33 cellular contexts compared by ENCODE assay signal in the genomic region with DNA sequence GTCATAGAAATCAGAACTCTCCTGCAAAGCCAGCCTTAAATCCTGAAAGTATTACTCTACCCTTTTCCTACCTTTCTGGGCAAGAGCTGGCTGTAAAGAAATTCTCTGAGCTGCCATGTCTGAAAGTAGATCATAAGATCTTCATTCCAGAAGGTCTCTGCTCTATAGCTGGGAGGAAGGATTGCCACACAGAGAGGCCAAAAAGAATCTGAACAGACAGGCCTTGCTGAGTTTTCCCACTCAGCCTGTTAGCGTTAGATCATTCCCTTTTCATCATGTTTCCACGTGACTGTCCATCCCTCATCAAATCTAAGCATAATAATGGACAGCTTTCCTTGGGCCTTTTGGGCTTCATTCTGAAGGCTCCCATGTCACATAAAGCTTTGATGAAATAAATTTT.
"Had no signal": no experiment of that assay in that cellular context is flagged by ENCODE, and none has a peak within 500 bp of the region (broad histone marks: within the 10 kb centered on the region; RNA-seq: fewer than 3 reads in every experiment).

No MANE protein-coding gene starts in this region.

- H3K9me3 ChIP-seq: ascending aorta, MG63, SJSA1, SK-N-SH had no signal

- FAIRE-seq: TTC549 had no signal

- H3K9me2 ChIP-seq: SK-N-SH had no signal

- H3K4me3 ChIP-seq: ascending aorta, MG63, SJSA1 had no signal

- H3K4me1 Mint-ChIP-seq: activated CD4-positive, alpha-beta T cell treated with anti-CD3 and anti-CD28 coated beads for 36 hours; activated CD4-positive, alpha-beta T cell treated with anti-CD3 and anti-CD28 coated beads, Interleukin-2, amount 10 ng/mL, durations not matched to agents 7 days and 5 days; activated naive CD4-positive, alpha-beta T cell treated with anti-CD3 and anti-CD28 coated beads, Interleukin-2, amount 10 ng/mL, durations not matched to agents 7 days and 5 days; activated naive CD8-positive, alpha-beta T cell treated with anti-CD3 and anti-CD28 coated beads, Interleukin-2, amount 50 U/mL, for 24 hours had no signal

- H3K4me2 ChIP-seq: SK-N-SH had no signal

- DNase-seq: activated CD4-positive, alpha-beta T cell treated with anti-CD3 and anti-CD28 coated beads for 36 hours; activated CD4-positive, alpha-beta T cell treated with anti-CD3 and anti-CD28 coated beads, Interleukin-2, amount 10 ng/mL, durations not matched to agents 7 days and 5 days; activated CD4-positive, alpha-beta T cell treated with anti-CD3 and anti-CD28 coated beads, Interleukin-2, amount 50 U/mL, for 48 hours; activated CD8-positive, alpha-beta memory T cell treated with anti-CD3 and anti-CD28 coated beads, Interleukin-2, amount 50 U/mL, for 4 hours; activated effector memory CD4-positive, alpha-beta T cell treated with Interleukin-2 at 50 U/mL for 16 hours; activated naive CD4-positive, alpha-beta T cell treated with anti-CD3 and anti-CD28 coated beads, Interleukin-2, amount 10 ng/mL, durations not matched to agents 7 days and 5 days; activated naive CD8-positive, alpha-beta T cell treated with anti-CD3 and anti-CD28 coated beads, Interleukin-2, amount 50 U/mL, for 24 hours; activated T-cell treated with anti-CD3 and anti-CD28 coated beads for 4 hours; activated T-cell treated with anti-CD3 and anti-CD28 coated beads, Interleukin-2, amount 50 U/mL, for 4 hours; amniotic stem cell; Kasumi-1; KG1; MG63; NCI-H1048; NCI-H1105 treated with DMSO at 0.1 percent for 48 hours; NCI-H1436; NCI-H1694; NCI-H1930; NCI-H345; NCI-H526; NCI-H748 treated with DMSO at 0.1 percent for 48 hours; NK-92 treated with Interleukin-12 subunit alpha and Interleukin-12 subunit beta, amount 100 ng/mL, for 24 hours; RPMI8226; SHP77 treated with DMSO at 0.1 percent for 48 hours; SK-N-SH had no signal

- H3K36me3 ChIP-seq: ascending aorta, MG63, SJSA1 had no signal

- H3K4me1 ChIP-seq: ascending aorta had no signal

- H3K27me3 ChIP-seq: ascending aorta, MG63, SJSA1 had no signal

- H3K9ac ChIP-seq: SK-N-SH had no signal

- H3K27ac ChIP-seq: ascending aorta, SJSA1 had no signal

- H3K9me3 Mint-ChIP-seq: activated CD4-positive, alpha-beta T cell treated with anti-CD3 and anti-CD28 coated beads, Interleukin-2, amount 10 ng/mL, durations not matched to agents 7 days and 5 days; activated naive CD4-positive, alpha-beta T cell treated with anti-CD3 and anti-CD28 coated beads, Interleukin-2, amount 10 ng/mL, durations not matched to agents 7 days and 5 days; activated naive CD8-positive, alpha-beta T cell treated with anti-CD3 and anti-CD28 coated beads, Interleukin-2, amount 50 U/mL, for 24 hours; activated T-cell treated with anti-CD3 and anti-CD28 coated beads, Interleukin-2, amount 50 U/mL, for 4 hours; activated T-helper 1 cell treated with anti-CD3 and anti-CD28 coated beads, Interleukin-12 subunit alpha, Interleukin-12 subunit beta, Interleukin-2, Interleukin-4 antibody, amounts not matched to agents 30 ng/mL and 10 ng/mL and 1 ng/mL, durations not matched to agents 14 hours and 24 hours and 36 hours; T-helper 1 cell treated with Interleukin-12 subunit alpha and Interleukin-12 subunit beta and Interleukin-4 antibody, amounts not matched to agents 30 μg/mL and 1 μg/mL, for 36 hours; T-helper 2 cell treated with Interferon-gamma antibody and Interleukin-4, amounts not matched to agents 5 μg/mL and 100 μg/mL, for 36 hours had no signal

- H3K27me3 Mint-ChIP-seq: activated CD4-positive, alpha-beta T cell treated with anti-CD3 and anti-CD28 coated beads for 36 hours; activated naive CD8-positive, alpha-beta T cell treated with anti-CD3 and anti-CD28 coated beads, Interleukin-2, amount 50 U/mL, for 24 hours had no signal

- ATAC-seq: activated CD4-positive, alpha-beta T cell treated with anti-CD3 and anti-CD28 coated beads for 36 hours; activated naive CD8-positive, alpha-beta T cell treated with anti-CD3 and anti-CD28 coated beads, Interleukin-2, amount 50 U/mL, for 24 hours; activated T-cell treated with anti-CD3 and anti-CD28 coated beads, Interleukin-2, amount 50 U/mL, for 4 hours; PC-3 had no signal

- H3K27ac Mint-ChIP-seq: activated CD4-positive, alpha-beta T cell treated with anti-CD3 and anti-CD28 coated beads for 36 hours; activated CD4-positive, alpha-beta T cell treated with anti-CD3 and anti-CD28 coated beads, Interleukin-2, amount 10 ng/mL, durations not matched to agents 7 days and 5 days; activated naive CD4-positive, alpha-beta T cell treated with anti-CD3 and anti-CD28 coated beads, Interleukin-2, amount 10 ng/mL, durations not matched to agents 7 days and 5 days; activated naive CD8-positive, alpha-beta T cell; activated naive CD8-positive, alpha-beta T cell treated with anti-CD3 and anti-CD28 coated beads, Interleukin-2, amount 50 U/mL, for 24 hours; activated T-helper 1 cell treated with anti-CD3 and anti-CD28 coated beads, Interleukin-12 subunit alpha, Interleukin-12 subunit beta, Interleukin-2, Interleukin-4 antibody, amounts not matched to agents 30 ng/mL and 10 ng/mL and 1 ng/mL, durations not matched to agents 14 hours and 24 hours and 36 hours; T-helper 1 cell treated with Interleukin-12 subunit alpha and Interleukin-12 subunit beta and Interleukin-4 antibody, amounts not matched to agents 30 μg/mL and 1 μg/mL, for 36 hours; T-helper 2 cell treated with Interferon-gamma antibody and Interleukin-4, amounts not matched to agents 5 μg/mL and 100 μg/mL, for 36 hours had no signal

- H3K36me3 Mint-ChIP-seq: activated naive CD4-positive, alpha-beta T cell treated with anti-CD3 and anti-CD28 coated beads, Interleukin-2, amount 10 ng/mL, durations not matched to agents 7 days and 5 days; activated naive CD8-positive, alpha-beta T cell had no signal

- H3K4me3 Mint-ChIP-seq: activated CD4-positive, alpha-beta T cell treated with anti-CD3 and anti-CD28 coated beads for 36 hours; activated CD4-positive, alpha-beta T cell treated with anti-CD3 and anti-CD28 coated beads, Interleukin-2, amount 10 ng/mL, durations not matched to agents 7 days and 5 days; activated naive CD4-positive, alpha-beta T cell treated with anti-CD3 and anti-CD28 coated beads, Interleukin-2, amount 10 ng/mL, durations not matched to agents 7 days and 5 days; activated naive CD8-positive, alpha-beta T cell; activated naive CD8-positive, alpha-beta T cell treated with anti-CD3 and anti-CD28 coated beads, Interleukin-2, amount 50 U/mL, for 24 hours; activated T-cell treated with anti-CD3 and anti-CD28 coated beads, Interleukin-2, amount 50 U/mL, for 4 hours; activated T-helper 1 cell treated with anti-CD3 and anti-CD28 coated beads, Interleukin-12 subunit alpha, Interleukin-12 subunit beta, Interleukin-2, Interleukin-4 antibody, amounts not matched to agents 30 ng/mL and 10 ng/mL and 1 ng/mL, durations not matched to agents 14 hours and 24 hours and 36 hours; T-helper 1 cell treated with Interleukin-12 subunit alpha and Interleukin-12 subunit beta and Interleukin-4 antibody, amounts not matched to agents 30 μg/mL and 1 μg/mL, for 36 hours; T-helper 2 cell treated with Interferon-gamma antibody and Interleukin-4, amounts not matched to agents 5 μg/mL and 100 μg/mL, for 36 hours had no signal
